Comparison of ENCODE assay signal across 8 cellular contexts in the genomic region with DNA sequence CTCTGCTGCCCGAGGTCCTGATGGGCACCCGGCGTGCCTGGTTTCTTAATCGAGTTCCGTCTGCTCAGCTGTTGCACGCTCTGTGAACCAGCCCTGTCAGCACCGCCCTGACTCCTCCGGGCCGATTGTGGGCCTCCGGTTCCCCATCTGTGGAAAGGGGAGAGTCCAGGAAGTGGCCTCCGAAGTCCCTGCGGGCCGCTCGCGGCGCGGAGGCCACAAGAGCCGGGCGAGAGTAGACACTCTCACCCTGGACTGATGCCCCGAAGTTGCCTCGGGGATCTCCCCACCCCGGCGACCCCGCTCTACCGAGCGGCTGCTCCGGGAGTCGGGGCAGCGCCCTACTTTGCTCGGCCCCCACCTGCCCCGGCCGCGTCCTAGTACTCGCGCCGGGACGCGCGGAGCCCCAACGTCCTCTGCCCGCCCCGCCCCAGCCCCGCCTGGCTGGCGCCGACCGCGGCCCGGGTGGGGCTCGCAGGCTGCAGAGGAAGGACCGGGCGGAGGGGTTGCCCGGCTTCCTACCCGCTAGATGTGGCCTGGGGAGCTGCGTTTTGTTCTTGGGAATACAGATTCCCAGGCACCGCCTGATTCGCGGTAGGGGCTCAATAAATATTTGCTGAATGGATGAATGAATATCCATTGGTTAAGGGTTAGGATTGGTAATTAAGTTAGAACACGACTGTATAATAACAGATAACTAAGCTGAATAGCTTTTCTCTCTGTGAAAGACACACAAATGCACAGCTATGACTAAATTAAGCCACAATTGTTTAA. TPM values are rescaled to one million over a fixed set of nuclear protein-coding genes. Genes with fewer than 3 reads are reported as not detected.
DNase-seq lines count a peak whose midpoint lies in the region; ATAC-seq and TF ChIP-seq lines count a peak whose summit lies in the region.

No MANE protein-coding gene starts in this region.

- peak overlapping the region; percentile 84 for H3K4me3 Mint-ChIP-seq in WTC11

- peaks cover 6% of the 10 kb centered on the region for H3K36me3 Mint-ChIP-seq in WTC11

- peak overlapping the region; percentile 94 for H3K27ac Mint-ChIP-seq in WTC11

- peak overlapping the region; percentile 77 for H3K4me2 ChIP-seq in BLaER1

- no peaks in the 10 kb centered on the region for H3K9me3 Mint-ChIP-seq in WTC11

- no peaks in the 10 kb centered on the region; the same call in 1 of the 2 replicates for H3K27me3 Mint-ChIP-seq in WTC11 (ENCODE audit: low read depth)

- H3K4me1 Mint-ChIP-seq in WTC11, result peaks cover 38% of the 10 kb centered on the region

- ATAC-seq in GM19043 (IDR thresholded peaks at IDR 0.05; ENCODE audit: low read depth, unreplicated experiment) (peak; percentile 27), HG03196 (IDR thresholded peaks at IDR 0.05; ENCODE audit: unreplicated experiment) (peak; percentile 32), WTC11 (peak; percentile 16), left lobe of liver (peak; percentile 70)

- H3K9me3 ChIP-seq in BLaER1, result no peaks in the 10 kb centered on the region

- peaks cover 48% of the 10 kb centered on the region for H3K4me1 ChIP-seq in BLaER1

- no peak for TF ChIP-seq CTCF in WTC11 (IDR thresholded peaks at IDR 0.05)

- H3K4me3 ChIP-seq in BLaER1, result peak overlapping the region; percentile 89

- DNase-seq in NCI-H2227 (lab: John Stamatoyannopoulos, UW; ENCODE audit: unreplicated experiment) (peak; percentile 83), WTC11 (ENCODE audit: low spot score) (peak; percentile 67), cortex of kidney (lab: John Stamatoyannopoulos, UW) (peak; percentile 82), left lobe of liver (ENCODE audit: low spot score) (peak; percentile 83)
- peak; percentile 42 for DNase-seq in stimulated activated CD4-positive, alpha-beta T cell treated with anti-CD3 and anti-CD28 coated beads, Interleukin-4, amount 100 ng/mL, for 1 hour

- H3K9ac ChIP-seq in BLaER1, result peak overlapping the region; percentile 98

- H3K36me3 ChIP-seq in BLaER1, result no peaks in the 10 kb centered on the region

- peaks cover 30% of the 10 kb centered on the region for H4K20me1 ChIP-seq in BLaER1

- POLR2A ChIA-PET in WTC11 (lab: Charles Lee), result interaction anchor here (0.6 kb wide), 1 partner anchor 1520 kb away, joined by 3 read pairs; no protein-coding TSS in a partner anchor

- peak overlapping the region; percentile 90 for H3K27ac ChIP-seq in BLaER1

- H3K27me3 ChIP-seq in BLaER1, result no peaks in the 10 kb centered on the region

- CTCF ChIA-PET in WTC11 (lab: Charles Lee), result no interaction called here

TF ChIP-seq in WTC11, 78 proteins besides CTCF, POLR2A, EP300 and RAD21:
- TF ChIP-seq RELA (CRISPR knock-in tag; IDR thresholded peaks at IDR 0.05; ENCODE audit: borderline replicate concordance) (0 out of 2 replicates have a peak, but pooled peaks have one; percentile 23), TP53 (CRISPR knock-in tag; IDR thresholded peaks at IDR 0.05) (peak; percentile 63; the same call in 1 of the 2 replicates), ETV6 (CRISPR knock-in tag; IDR thresholded peaks at IDR 0.05) (peak; percentile 54; the same call in 1 of the 2 replicates), NFYB (CRISPR knock-in tag; conservative IDR thresholded peaks at IDR 0.05; ENCODE audit: low read depth) (no peak)
- TF ChIP-seq, protein P1, sequence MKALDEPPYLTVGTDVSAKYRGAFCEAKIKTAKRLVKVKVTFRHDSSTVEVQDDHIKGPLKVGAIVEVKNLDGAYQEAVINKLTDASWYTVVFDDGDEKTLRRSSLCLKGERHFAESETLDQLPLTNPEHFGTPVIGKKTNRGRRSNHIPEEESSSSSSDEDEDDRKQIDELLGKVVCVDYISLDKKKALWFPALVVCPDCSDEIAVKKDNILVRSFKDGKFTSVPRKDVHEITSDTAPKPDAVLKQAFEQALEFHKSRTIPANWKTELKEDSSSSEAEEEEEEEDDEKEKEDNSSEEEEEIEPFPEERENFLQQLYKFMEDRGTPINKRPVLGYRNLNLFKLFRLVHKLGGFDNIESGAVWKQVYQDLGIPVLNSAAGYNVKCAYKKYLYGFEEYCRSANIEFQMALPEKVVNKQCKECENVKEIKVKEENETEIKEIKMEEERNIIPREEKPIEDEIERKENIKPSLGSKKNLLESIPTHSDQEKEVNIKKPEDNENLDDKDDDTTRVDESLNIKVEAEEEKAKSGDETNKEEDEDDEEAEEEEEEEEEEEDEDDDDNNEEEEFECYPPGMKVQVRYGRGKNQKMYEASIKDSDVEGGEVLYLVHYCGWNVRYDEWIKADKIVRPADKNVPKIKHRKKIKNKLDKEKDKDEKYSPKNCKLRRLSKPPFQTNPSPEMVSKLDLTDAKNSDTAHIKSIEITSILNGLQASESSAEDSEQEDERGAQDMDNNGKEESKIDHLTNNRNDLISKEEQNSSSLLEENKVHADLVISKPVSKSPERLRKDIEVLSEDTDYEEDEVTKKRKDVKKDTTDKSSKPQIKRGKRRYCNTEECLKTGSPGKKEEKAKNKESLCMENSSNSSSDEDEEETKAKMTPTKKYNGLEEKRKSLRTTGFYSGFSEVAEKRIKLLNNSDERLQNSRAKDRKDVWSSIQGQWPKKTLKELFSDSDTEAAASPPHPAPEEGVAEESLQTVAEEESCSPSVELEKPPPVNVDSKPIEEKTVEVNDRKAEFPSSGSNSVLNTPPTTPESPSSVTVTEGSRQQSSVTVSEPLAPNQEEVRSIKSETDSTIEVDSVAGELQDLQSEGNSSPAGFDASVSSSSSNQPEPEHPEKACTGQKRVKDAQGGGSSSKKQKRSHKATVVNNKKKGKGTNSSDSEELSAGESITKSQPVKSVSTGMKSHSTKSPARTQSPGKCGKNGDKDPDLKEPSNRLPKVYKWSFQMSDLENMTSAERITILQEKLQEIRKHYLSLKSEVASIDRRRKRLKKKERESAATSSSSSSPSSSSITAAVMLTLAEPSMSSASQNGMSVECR (CRISPR knock-in tag; IDR thresholded peaks at IDR 0.05; ENCODE audit: borderline replicate concordance), result peak; percentile 82; the same call in 1 of the 2 replicates
- TF ChIP-seq, protein P2, sequence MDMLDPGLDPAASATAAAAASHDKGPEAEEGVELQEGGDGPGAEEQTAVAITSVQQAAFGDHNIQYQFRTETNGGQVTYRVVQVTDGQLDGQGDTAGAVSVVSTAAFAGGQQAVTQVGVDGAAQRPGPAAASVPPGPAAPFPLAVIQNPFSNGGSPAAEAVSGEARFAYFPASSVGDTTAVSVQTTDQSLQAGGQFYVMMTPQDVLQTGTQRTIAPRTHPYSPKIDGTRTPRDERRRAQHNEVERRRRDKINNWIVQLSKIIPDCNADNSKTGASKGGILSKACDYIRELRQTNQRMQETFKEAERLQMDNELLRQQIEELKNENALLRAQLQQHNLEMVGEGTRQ (CRISPR knock-in tag; IDR thresholded peaks at IDR 0.05), result 0 out of 2 replicates have a peak, but pooled peaks have one; percentile 6
- TF ChIP-seq, protein P3, sequence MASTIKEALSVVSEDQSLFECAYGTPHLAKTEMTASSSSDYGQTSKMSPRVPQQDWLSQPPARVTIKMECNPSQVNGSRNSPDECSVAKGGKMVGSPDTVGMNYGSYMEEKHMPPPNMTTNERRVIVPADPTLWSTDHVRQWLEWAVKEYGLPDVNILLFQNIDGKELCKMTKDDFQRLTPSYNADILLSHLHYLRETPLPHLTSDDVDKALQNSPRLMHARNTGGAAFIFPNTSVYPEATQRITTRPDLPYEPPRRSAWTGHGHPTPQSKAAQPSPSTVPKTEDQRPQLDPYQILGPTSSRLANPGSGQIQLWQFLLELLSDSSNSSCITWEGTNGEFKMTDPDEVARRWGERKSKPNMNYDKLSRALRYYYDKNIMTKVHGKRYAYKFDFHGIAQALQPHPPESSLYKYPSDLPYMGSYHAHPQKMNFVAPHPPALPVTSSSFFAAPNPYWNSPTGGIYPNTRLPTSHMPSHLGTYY (CRISPR knock-in tag; IDR thresholded peaks at IDR 0.05), result no peak

RNA-seq across cellular contexts. Expression of a gene that starts 0.9 kb away (rescaled TPM):
- total RNA-seq in WTC11 (2021) (6.3 to 7.5 TPM (median 7.4 TPM) in 3 replicates), left lobe of liver (1.0 TPM)

RNA-seq across cellular contexts. Expression of a gene that starts 30.9 kb away (rescaled TPM):
- 9.8 to 11.0 TPM (median 10.1 TPM) in 3 replicates for total RNA-seq in WTC11 (2021)
- total RNA-seq in left lobe of liver, result 2.4 TPM

RNA-seq across cellular contexts. Expression of a gene that starts 35.6 kb away (rescaled TPM):
- total RNA-seq in WTC11 (2021) (14.6 to 18.2 TPM (median 17.3 TPM) in 3 replicates), left lobe of liver (33.2 TPM)

Comparison
In these comparisons a context has a peak if more than half of its experiments do, and no peak if none do; other contexts are left out.
1. Peak in every context shown above with its lines: DNase-seq, ATAC-seq, H3K4me3 ChIP-seq and H3K27ac ChIP-seq.
2. ATAC-seq: peak in every context shown above with its lines; median percentile 70 in left lobe of liver; 32 in HG03196; 27 in GM19043; 16 in WTC11.